In genomic region chr10:49323896-49324270, GRCh38 we compare ENCODE assay signal across 17 cellular contexts. TPM values are rescaled to one million over a fixed set of nuclear protein-coding genes. Genes with fewer than 3 reads are reported as not detected.
DNase-seq lines count a peak whose midpoint lies in the region; ATAC-seq and TF ChIP-seq lines count a peak whose summit lies in the region.
"Had no signal": no experiment of that assay in that cellular context is flagged by ENCODE, and none has a peak within 500 bp of the region (broad histone marks: within the 10 kb centered on the region; RNA-seq: fewer than 3 reads in every experiment).

No MANE protein-coding gene starts in this region.

- TF ChIP-seq CTCF in activated CD8-positive, alpha-beta T cell treated with anti-CD3 and anti-CD28 coated beads for 36 hours (IDR thresholded peaks at IDR 0.05), result no peak
- TF ChIP-seq CTCF in heart right ventricle (IDR thresholded peaks at IDR 0.05) (no peak), spleen (IDR thresholded peaks at IDR 0.05 in 8 of 11, conservative IDR thresholded peaks at IDR 0.05 in 3 of 11) (no peak)

- no peak overlapping the region for H3K9ac ChIP-seq in skeletal muscle tissue (ENCODE audit: low read depth in 1 of 3, low read length in 3 of 3)

- intact Hi-C loops in activated CD8-positive, alpha-beta T cell treated with anti-CD3 and anti-CD28 coated beads for 36 hours (cut with micrococcal nuclease), result no loop called here
- intact Hi-C loops in heart right ventricle (cut with DNase I), result no loop called here
- intact Hi-C loops in Right ventricle myocardium inferior (cut with DNase I), result loop anchor here (2.0 to 5.0 kb wide), 2 partner anchors 23 to 193 kb away; no protein-coding TSS in a partner anchor
- intact Hi-C loops in spleen (cut with DNase I; ENCODE audit: low total_unique reads), result no loop called here

- peaks cover 0 to 50% (median 22%) of the 10 kb centered on the region in 9 donors for H3K4me1 ChIP-seq in heart right ventricle
- peaks cover 7 to 29% (median 28%) of the 10 kb centered on the region in 3 donors for H3K4me1 ChIP-seq in skeletal muscle tissue (ENCODE audit: control insufficient read depth in 3 of 3, insufficient read depth in 3 of 3, low read length in 3 of 3)
- H3K4me1 ChIP-seq in spleen, result peaks cover 0 to 16% (median 2%) of the 10 kb centered on the region in 6 donors
- H3K4me1 ChIP-seq: A549, Caco-2 had no signal

- H3K36me3 Mint-ChIP-seq in activated CD8-positive, alpha-beta T cell treated with anti-CD3 and anti-CD28 coated beads, Interleukin-2, amount 10 ng/mL, durations not matched to agents 7 days and 5 days (ENCODE audit: low read depth), result no peaks in the 10 kb centered on the region
- H3K36me3 Mint-ChIP-seq in activated CD8-positive, alpha-beta T cell treated with anti-CD3 and anti-CD28 coated beads for 36 hours (ENCODE audit: low read depth), result no peaks in the 10 kb centered on the region

- H3K27ac Mint-ChIP-seq in activated CD8-positive, alpha-beta T cell treated with anti-CD3 and anti-CD28 coated beads, Interleukin-2, amount 10 ng/mL, durations not matched to agents 7 days and 5 days, result peak overlapping the region; percentile 24
- H3K27ac Mint-ChIP-seq in activated CD8-positive, alpha-beta T cell treated with anti-CD3 and anti-CD28 coated beads for 36 hours, result no peak overlapping the region
- H3K27ac Mint-ChIP-seq: CD4-positive, alpha-beta T cell; H9 had no signal

- 83 to 89% methylated on average over 9 of the region's 9 CpGs for WGBS in heart right ventricle, 2 donors
- 84 to 92% (median 87%) methylated on average over 9 of the region's 9 CpGs for WGBS in spleen, 5 donors

- no peak overlapping the region for H3K4me3 Mint-ChIP-seq in activated CD8-positive, alpha-beta T cell treated with anti-CD3 and anti-CD28 coated beads, Interleukin-2, amount 10 ng/mL, durations not matched to agents 7 days and 5 days
- no peak overlapping the region for H3K4me3 Mint-ChIP-seq in activated CD8-positive, alpha-beta T cell treated with anti-CD3 and anti-CD28 coated beads for 36 hours
- H3K4me3 Mint-ChIP-seq: CD4-positive, alpha-beta T cell; H9 had no signal

- H3K9me3 ChIP-seq in heart right ventricle (no peaks in the 10 kb centered on the region), skeletal muscle tissue (ENCODE audit: control insufficient read depth in 3 of 3, low read length in 3 of 3) (no peaks in the 10 kb centered on the region), spleen (no peaks in the 10 kb centered on the region)
- H3K9me3 ChIP-seq: A549, Caco-2 had no signal

- H3K4me3 ChIP-seq in heart right ventricle, result no peak overlapping the region
- no peak overlapping the region for H3K4me3 ChIP-seq in skeletal muscle tissue (ENCODE audit: low read length in 3 of 3)
- H3K4me3 ChIP-seq in spleen, result no peak overlapping the region
- H3K4me3 ChIP-seq: A549 had no signal

- peaks cover 5% of the 10 kb centered on the region for H3K4me1 Mint-ChIP-seq in activated CD8-positive, alpha-beta T cell treated with anti-CD3 and anti-CD28 coated beads, Interleukin-2, amount 10 ng/mL, durations not matched to agents 7 days and 5 days (ENCODE audit: low read depth)
- H3K4me1 Mint-ChIP-seq in activated CD8-positive, alpha-beta T cell treated with anti-CD3 and anti-CD28 coated beads for 36 hours (ENCODE audit: low read depth), result no peaks in the 10 kb centered on the region

- no peak for DNase-seq in activated CD8-positive, alpha-beta T cell treated with anti-CD3 and anti-CD28 coated beads, Interleukin-2, amount 10 ng/mL, durations not matched to agents 7 days and 5 days
- no peak for DNase-seq in activated CD8-positive, alpha-beta T cell treated with anti-CD3 and anti-CD28 coated beads for 36 hours
- DNase-seq in heart right ventricle (no peak), Right ventricle myocardium inferior (ENCODE audit: missing footprints) (no peak), mesenteric fat pad (ENCODE audit: low spot score) (peak; percentile 53), occipital lobe (lab: John Stamatoyannopoulos, UW) (no peak), spleen (no peak)
- DNase-seq: AML-193; Caco-2; CD4-positive, alpha-beta T cell; H9 had no signal

- H3K27me3 ChIP-seq in heart right ventricle (no peaks in the 10 kb centered on the region), skeletal muscle tissue (ENCODE audit: control insufficient read depth in 3 of 3, insufficient read depth in 3 of 3, low read length in 3 of 3) (no peaks in the 10 kb centered on the region), spleen (replicated peaks in 1 of 7) (peaks cover 0 to 15% (median 0%) of the 10 kb centered on the region in 7 donors)

- CTCF ChIA-PET in activated CD8-positive, alpha-beta T cell treated with anti-CD3 and anti-CD28 coated beads, Interleukin-2, amount 10 ng/mL, durations not matched to agents 7 days and 5 days (lab: Charles Lee), result no interaction called here
- CTCF ChIA-PET in activated CD8-positive, alpha-beta T cell treated with anti-CD3 and anti-CD28 coated beads for 36 hours (lab: Charles Lee), result no interaction called here

- TF ChIP-seq POLR2A in spleen (IDR thresholded peaks at IDR 0.05), result no peak

- H3K27me3 Mint-ChIP-seq in activated CD8-positive, alpha-beta T cell treated with anti-CD3 and anti-CD28 coated beads, Interleukin-2, amount 10 ng/mL, durations not matched to agents 7 days and 5 days (ENCODE audit: low read depth), result peaks cover 20% of the 10 kb centered on the region
- H3K27me3 Mint-ChIP-seq in activated CD8-positive, alpha-beta T cell treated with anti-CD3 and anti-CD28 coated beads for 36 hours, result peaks cover 3% of the 10 kb centered on the region
- H3K27me3 Mint-ChIP-seq: CD4-positive, alpha-beta T cell had no signal

- POLR2A ChIA-PET in activated CD8-positive, alpha-beta T cell treated with anti-CD3 and anti-CD28 coated beads, Interleukin-2, amount 10 ng/mL, durations not matched to agents 7 days and 5 days (lab: Charles Lee), result no interaction called here
- POLR2A ChIA-PET in activated CD8-positive, alpha-beta T cell treated with anti-CD3 and anti-CD28 coated beads for 36 hours (lab: Charles Lee), result no interaction called here

- H3K9me3 Mint-ChIP-seq in activated CD8-positive, alpha-beta T cell treated with anti-CD3 and anti-CD28 coated beads, Interleukin-2, amount 10 ng/mL, durations not matched to agents 7 days and 5 days (ENCODE audit: insufficient read depth), result no peaks in the 10 kb centered on the region
- H3K9me3 Mint-ChIP-seq in activated CD8-positive, alpha-beta T cell treated with anti-CD3 and anti-CD28 coated beads for 36 hours, result no peaks in the 10 kb centered on the region
- H3K9me3 Mint-ChIP-seq: CD4-positive, alpha-beta T cell; H9 had no signal

- no peak for ATAC-seq in activated CD8-positive, alpha-beta T cell treated with anti-CD3 and anti-CD28 coated beads, Interleukin-2, amount 10 ng/mL, durations not matched to agents 7 days and 5 days
- no peak for ATAC-seq in activated CD8-positive, alpha-beta T cell treated with anti-CD3 and anti-CD28 coated beads for 36 hours
- no peak for ATAC-seq in heart right ventricle
- no peak for ATAC-seq in Right ventricle myocardium inferior
- ATAC-seq: A549 had no signal

- peak overlapping the region in 7 of 10 donors; percentile 50 to 78 (median 68) for H3K27ac ChIP-seq in heart right ventricle
- H3K27ac ChIP-seq in skeletal muscle tissue (ENCODE audit: low read depth, low read length), result peak overlapping the region; percentile 25
- H3K27ac ChIP-seq in spleen, result no peak overlapping the region
- H3K27ac ChIP-seq: 22Rv1, A549, C4-2B had no signal

- H3K36me3 ChIP-seq in heart right ventricle (peaks cover 0 to 44% (median 0%) of the 10 kb centered on the region in 9 donors), skeletal muscle tissue (ENCODE audit: control insufficient read depth in 3 of 3, insufficient read depth in 3 of 3, low read length in 3 of 3) (peaks cover 51 to 62% (median 53%) of the 10 kb centered on the region in 3 donors), spleen (no peaks in the 10 kb centered on the region)

RNA-seq across cellular contexts. Expression of gene C10orf71, which starts 24.9 kb away (rescaled TPM):
- total RNA-seq in activated CD8-positive, alpha-beta T cell treated with anti-CD3 and anti-CD28 coated beads, Interleukin-2, amount 10 ng/mL, durations not matched to agents 7 days and 5 days, result not detected
- not detected for total RNA-seq in activated CD8-positive, alpha-beta T cell treated with anti-CD3 and anti-CD28 coated beads for 36 hours
- total RNA-seq in heart right ventricle (100 to 1,000 TPM in 9 of 10 donors, 10 to 100 TPM in 1; 56.0 to 225 (median 180) TPM), Right ventricle myocardium inferior (108 TPM), mesenteric fat pad (not detected), skeletal muscle tissue (4.7 TPM), occipital lobe (not detected), spleen (not detected)
- polyA plus RNA-seq in heart right ventricle (10 to 100 TPM in 1 of 2 donors, 1 to 10 TPM in 1; 3.6 to 23.0 TPM), spleen (not detected)
- total RNA-seq: Caco-2; CD4-positive, alpha-beta T cell; H1; H9 had no signal
- polyA plus RNA-seq: A549, BJ, H1 had no signal

Comparison
In these comparisons a context has a peak if more than half of its experiments do, and no peak if none do; other contexts are left out.
1. H3K27ac ChIP-seq: peak in heart right ventricle (7 of 10) and skeletal muscle tissue (single experiment); none in spleen (0 of 8).
2. RNA of gene C10orf71, which starts 24.9 kb away (total RNA-seq): 56.0 to 225 TPM in heart right ventricle and 108 TPM in Right ventricle myocardium inferior (single experiment); 4.7 TPM in skeletal muscle tissue (single experiment), not detected in mesenteric fat pad (single experiment), not detected in activated CD8-positive, alpha-beta T cell treated with anti-CD3 and anti-CD28 coated beads, Interleukin-2, amount 10 ng/mL, durations not matched to agents 7 days and 5 days, not detected in activated CD8-positive, alpha-beta T cell treated with anti-CD3 and anti-CD28 coated beads for 36 hours, not detected in occipital lobe (single experiment) and not detected in spleen; every median in the first group is over 10 times any median in the second.